11 cellular contexts compared by ENCODE assay signal in genomic region chr4:139144911-139145551, GRCh38. TPM values are rescaled to one million over a fixed set of nuclear protein-coding genes. Genes with fewer than 3 reads are reported as not detected.
A peak's percentile ranks its signal among the peaks of the same experiment; 100 is the strongest.
DNase-seq lines count a peak whose midpoint lies in the region; FAIRE-seq and TF ChIP-seq lines count a peak whose summit lies in the region.
"Had no signal": no experiment of that assay in that cellular context is flagged by ENCODE, and none has a peak within 500 bp of the region (broad histone marks: within the 10 kb centered on the region; RNA-seq: fewer than 3 reads in every experiment).

No MANE protein-coding gene starts in this region.

- no peak for TF ChIP-seq POLR2A in endothelial cell of umbilical vein (IDR thresholded peaks at IDR 0.05; ENCODE audit: low read depth, low read length)

- H3K9me3 Mint-ChIP-seq in nephron, result peaks cover 9% of the 10 kb centered on the region

- H3K9me3 ChIP-seq in endothelial cell of umbilical vein (replicated peaks; ENCODE audit: control insufficient read depth, insufficient read depth, low read length), result no peaks in the 10 kb centered on the region
- no peaks in the 10 kb centered on the region for H3K9me3 ChIP-seq in MG63
- H3K9me3 ChIP-seq: Peyer's patch had no signal

- BruUV-seq in endothelial cell of umbilical vein (replicated peaks; lab: Mats Ljungman, UMichigan), result no TSS peak

- DNase-seq in ELF-1 (ENCODE audit: low read depth, low spot score) (peak; percentile 77), NCI-H1105 treated with DMSO at 0.1 percent for 48 hours (lab: John Stamatoyannopoulos, UW) (peak; percentile 37), endothelial cell of umbilical vein (ENCODE audit: low read depth, low spot score) (no peak), UCSD-AML1 (lab: John Stamatoyannopoulos, UW; ENCODE audit: unreplicated experiment) (no peak), MG63 (no peak), NCI-H2227 (lab: John Stamatoyannopoulos, UW; ENCODE audit: unreplicated experiment) (no peak)
- DNase-seq: activated T-cell treated with anti-CD3 and anti-CD28 coated beads, Interleukin-2, amount 50 U/mL, for 48 hours had no signal

- no peaks in the 10 kb centered on the region for H3K27me3 Mint-ChIP-seq in nephron (ENCODE audit: low read depth)

- TF ChIP-seq CTCF in endothelial cell of umbilical vein (IDR thresholded peaks at IDR 0.05; ENCODE audit: extremely low read depth in 1 of 2, insufficient read depth in 1 of 2, low read depth in 1 of 2, low read length in 2 of 2) (no peak), nephron (IDR thresholded peaks at IDR 0.05; ENCODE audit: unreplicated experiment in 3 of 3) (no peak)

- H3K4me3 Mint-ChIP-seq in nephron, result peak overlapping the region in 1 of 3 experiments; percentile 16

- H3K79me2 ChIP-seq in endothelial cell of umbilical vein (ENCODE audit: control insufficient read depth, insufficient read depth, low read length), result no peaks in the 10 kb centered on the region

- POLR2A ChIA-PET in endothelial cell of umbilical vein (lab: Charles Lee), result no interaction called here

- no peaks in the 10 kb centered on the region for H3K4me1 ChIP-seq in endothelial cell of umbilical vein (ENCODE audit: control insufficient read depth, extremely low read depth, insufficient read depth, low read length)

- H3K4me3 ChIP-seq in endothelial cell of umbilical vein (replicated peaks in 1 of 3; ENCODE audit: insufficient read depth in 1 of 3, low read depth in 1 of 3, low read length in 3 of 3), result no peak overlapping the region
- H3K4me3 ChIP-seq in MG63, result no peak overlapping the region
- H3K4me3 ChIP-seq: Peyer's patch had no signal

- peak; percentile 43 for FAIRE-seq in endothelial cell of umbilical vein (lab: Jason Lieb, UNC)
- FAIRE-seq: D721Med had no signal

- H3K4me2 ChIP-seq in endothelial cell of umbilical vein (ENCODE audit: insufficient read depth, low read length), result no peak overlapping the region

- no peak overlapping the region for H3K9ac ChIP-seq in endothelial cell of umbilical vein (replicated peaks; ENCODE audit: extremely low read depth, insufficient read depth, low read length)

- H3K36me3 Mint-ChIP-seq in nephron (ENCODE audit: low read depth), result peaks cover 10% of the 10 kb centered on the region

- no peak overlapping the region for H2AFZ ChIP-seq in endothelial cell of umbilical vein (ENCODE audit: low read depth, low read length)

- intact Hi-C loops in endothelial cell of umbilical vein (cut with micrococcal nuclease), result no loop called here

- peaks cover 33% of the 10 kb centered on the region for H3K4me1 Mint-ChIP-seq in nephron

- H3K9me1 ChIP-seq in endothelial cell of umbilical vein (replicated peaks; ENCODE audit: control insufficient read depth, extremely low read depth, insufficient read depth, low read length), result no peaks in the 10 kb centered on the region

- H3K27me3 ChIP-seq in endothelial cell of umbilical vein (ENCODE audit: control insufficient read depth in 2 of 2, insufficient read depth in 2 of 2, low read length in 2 of 2), result no peaks in the 10 kb centered on the region
- no peaks in the 10 kb centered on the region for H3K27me3 ChIP-seq in MG63
- H3K27me3 ChIP-seq: brain microvascular endothelial cell, Peyer's patch had no signal

- no peak overlapping the region for H3K27ac ChIP-seq in endothelial cell of umbilical vein (ENCODE audit: insufficient read depth, low read depth, low read length)
- H3K27ac ChIP-seq: brain microvascular endothelial cell, Peyer's patch had no signal

- CTCF ChIA-PET in endothelial cell of umbilical vein (lab: Charles Lee), result interaction anchor here (1.1 to 1.2 kb wide), 3 partner anchors 18 to 151 kb away, joined by 3 read pairs; no protein-coding TSS in a partner anchor

- no peaks in the 10 kb centered on the region for H4K20me1 ChIP-seq in endothelial cell of umbilical vein (replicated peaks; ENCODE audit: control insufficient read depth, extremely low read depth, insufficient read depth, low read length)

- peak overlapping the region; percentile 71 to 84 (median 77) for H3K27ac Mint-ChIP-seq in nephron

- H3K36me3 ChIP-seq in endothelial cell of umbilical vein (ENCODE audit: control insufficient read depth in 2 of 2, extremely low read depth in 1 of 2, insufficient read depth in 2 of 2, low read length in 2 of 2) (no peaks in the 10 kb centered on the region), MG63 (no peaks in the 10 kb centered on the region)
- H3K36me3 ChIP-seq: brain microvascular endothelial cell, Peyer's patch had no signal

- dilution Hi-C loops in endothelial cell of umbilical vein (cut with MboI; ENCODE audit: extremely low pct_ligation_motif_present, low sequenced_read_pairs), result no loop called here

TF ChIP-seq in endothelial cell of umbilical vein, 7 proteins besides CTCF, POLR2A, EP300 and RAD21:
- TF ChIP-seq JUN (IDR thresholded peaks at IDR 0.05; ENCODE audit: borderline replicate concordance, insufficient read depth, insufficient read length, low read depth), result no peak
- no peak for TF ChIP-seq EZH2 (IDR thresholded peaks at IDR 0.05; ENCODE audit: borderline replicate concordance, low read depth, low read length, severe bottlenecking)
- TF ChIP-seq GATA2 (IDR thresholded peaks at IDR 0.05; ENCODE audit: insufficient read depth, insufficient read length, low read depth, low read length), result no peak
- TF ChIP-seq POLR2AphosphoS5 (IDR thresholded peaks at IDR 0.05; ENCODE audit: insufficient read depth, low read depth, low read length), result no peak
TF ChIP-seq in endothelial cell of umbilical vein: peak in this region for 0.

RNA-seq across cellular contexts. Expression of gene ELF2, which starts 32.0 kb away (rescaled TPM):
- total RNA-seq in endothelial cell of umbilical vein, result 35.1 and 36.1 TPM in 2 replicates
- polyA plus RNA-seq in endothelial cell of umbilical vein, result 15.1 and 16.4 TPM in 2 replicates
- 19.9 and 22.2 TPM in 2 replicates for polyA plus RNA-seq in endothelial cell of umbilical vein (2011; cell fraction: cytosol; rRNA removed)
- 35.3 and 36.0 TPM in 2 replicates for polyA plus RNA-seq in endothelial cell of umbilical vein (2011; cell fraction: nucleus; rRNA removed)
- polyA plus RNA-seq in endothelial cell of umbilical vein (2012), result 18.5 and 21.3 TPM in 2 replicates
- polyA minus RNA-seq in endothelial cell of umbilical vein, result 40.9 and 43.3 TPM in 2 replicates
- polyA minus RNA-seq in endothelial cell of umbilical vein (2011; cell fraction: cytosol; rRNA and poly(A)+ RNA removed), result 30.8 TPM
- 46.9 and 62.0 TPM in 2 replicates for polyA minus RNA-seq in endothelial cell of umbilical vein (2011; cell fraction: nucleus; rRNA and poly(A)+ RNA removed)
- 16.4 and 19.0 TPM in 2 replicates for total RNA-seq in MG63 (2014; rRNA removed; shearing (Covaris generic); ENCODE audit: low replicate concordance)

Comparison
In these comparisons a context has a peak if more than half of its experiments do, and no peak if none do; other contexts are left out.
1. DNase-seq: peak in ELF-1 (single experiment) and NCI-H1105 treated with DMSO at 0.1 percent for 48 hours (single experiment); none in endothelial cell of umbilical vein (single experiment), UCSD-AML1 (single experiment), MG63 (single experiment) and NCI-H2227 (single experiment).